Comparison of ENCODE assay signal across 1 cellular context in the genomic region with DNA sequence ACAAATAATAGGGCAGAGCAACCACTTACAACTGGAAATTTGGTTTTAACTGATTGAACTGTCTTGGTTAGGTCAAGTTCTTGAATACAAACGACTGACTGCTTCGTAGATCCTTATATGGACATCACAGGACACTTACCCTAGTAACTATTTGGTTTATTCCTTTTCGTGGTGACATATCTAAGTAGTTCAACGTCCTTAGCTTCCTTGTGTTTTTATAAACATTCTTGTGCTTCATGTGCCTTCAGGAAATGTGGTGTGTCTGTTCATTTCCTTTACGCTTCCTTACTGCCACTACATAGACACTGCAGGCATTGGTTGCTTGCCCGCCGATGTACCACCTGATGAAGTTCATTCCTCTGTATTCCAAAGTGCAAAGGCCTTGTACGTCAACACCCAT.
TF ChIP-seq lines count a peak whose summit lies in the region.

No MANE protein-coding gene starts in this region.

TF ChIP-seq in GM23338, 12 proteins besides CTCF, POLR2A, EP300 and RAD21 (continued from another document):
- TF ChIP-seq ZNF462 (CRISPR knock-in tag; IDR thresholded peaks at IDR 0.05) (no peak), EZH2 (IDR thresholded peaks at IDR 0.05; ENCODE audit: low read depth, unreplicated experiment) (no peak), ZNF114 (CRISPR knock-in tag; IDR thresholded peaks at IDR 0.05) (no peak)
